In genomic region chr10:35427543-35427942, GRCh38 we compare ENCODE assay signal across 25 cellular contexts.
"Had no signal": no experiment of that assay in that cellular context is flagged by ENCODE, and none has a peak within 500 bp of the region (broad histone marks: within the 10 kb centered on the region; RNA-seq: fewer than 3 reads in every experiment).

No MANE protein-coding gene starts in this region.

- H3K27ac ChIP-seq: colonic mucosa, gastrocnemius medialis, hepatocyte, spleen, upper lobe of left lung, vagina, VCaP had no signal

- H3K4me3 ChIP-seq: colonic mucosa, gastrocnemius medialis, hepatocyte, spleen, upper lobe of left lung, vagina had no signal

- H3K36me3 Mint-ChIP-seq: natural killer cell had no signal

- H3K9me3 ChIP-seq: colonic mucosa, gastrocnemius medialis, spleen, upper lobe of left lung, vagina had no signal

- FAIRE-seq: bronchial epithelial cell, keratinocyte, TTC549 had no signal

- H3K4me3 Mint-ChIP-seq: activated CD4-positive, alpha-beta memory T cell treated with anti-CD3 and anti-CD28 coated beads for 36 hours; activated CD4-positive, alpha-beta T cell treated with anti-CD3 and anti-CD28 coated beads, Interleukin-2, amount 10 ng/mL, durations not matched to agents 24 days and 14 days; activated naive CD4-positive, alpha-beta T cell treated with anti-CD3 and anti-CD28 coated beads, Interleukin-2, amount 50 U/mL, for 24 hours; activated naive CD8-positive, alpha-beta T cell treated with anti-CD3 and anti-CD28 coated beads, Interleukin-2, amount 50 U/mL, for 24 hours; activated T-cell treated with anti-CD3 and anti-CD28 coated beads, Interleukin-2, amount 50 U/mL, for 4 hours; activated T-helper 17 cell treated with anti-CD3 and anti-CD28 coated beads, Interleukin-2, amount 50 U/mL, for 72 hours had no signal

- H3K27me3 Mint-ChIP-seq: activated CD4-positive, alpha-beta memory T cell treated with anti-CD3 and anti-CD28 coated beads for 36 hours; activated CD4-positive, alpha-beta T cell treated with anti-CD3 and anti-CD28 coated beads, Interleukin-2, amount 10 ng/mL, durations not matched to agents 24 days and 14 days; activated naive CD4-positive, alpha-beta T cell treated with anti-CD3 and anti-CD28 coated beads, Interleukin-2, amount 50 U/mL, for 24 hours; activated naive CD8-positive, alpha-beta T cell treated with anti-CD3 and anti-CD28 coated beads, Interleukin-2, amount 50 U/mL, for 24 hours; activated T-helper 17 cell treated with anti-CD3 and anti-CD28 coated beads, Interleukin-2, amount 50 U/mL, for 72 hours had no signal

- H3K9me3 Mint-ChIP-seq: activated CD4-positive, alpha-beta memory T cell treated with anti-CD3 and anti-CD28 coated beads for 36 hours; activated CD4-positive, alpha-beta T cell treated with anti-CD3 and anti-CD28 coated beads, Interleukin-2, amount 10 ng/mL, durations not matched to agents 24 days and 14 days; activated naive CD4-positive, alpha-beta T cell treated with anti-CD3 and anti-CD28 coated beads, Interleukin-2, amount 50 U/mL, for 24 hours; activated naive CD8-positive, alpha-beta T cell treated with anti-CD3 and anti-CD28 coated beads, Interleukin-2, amount 50 U/mL, for 24 hours; activated T-cell treated with anti-CD3 and anti-CD28 coated beads, Interleukin-2, amount 50 U/mL, for 4 hours; activated T-helper 17 cell treated with anti-CD3 and anti-CD28 coated beads, Interleukin-2, amount 50 U/mL, for 72 hours; natural killer cell had no signal

- DNase-seq: activated CD4-positive, alpha-beta memory T cell treated with anti-CD3 and anti-CD28 coated beads for 36 hours; activated CD4-positive, alpha-beta T cell treated with anti-CD3 and anti-CD28 coated beads, Interleukin-2, amount 10 ng/mL, durations not matched to agents 24 days and 14 days; activated naive CD8-positive, alpha-beta T cell treated with anti-CD3 and anti-CD28 coated beads, Interleukin-2, amount 50 U/mL, for 24 hours; activated T-cell treated with anti-CD3 and anti-CD28 coated beads, Interleukin-2, amount 50 U/mL, for 4 hours; amygdala; colonic mucosa; effector memory CD4-positive, alpha-beta T cell; erythroblast; gastrocnemius medialis; natural killer cell; posterior cingulate gyrus; right cardiac atrium; spleen; stimulated activated naive CD4-positive, alpha-beta T cell treated with Interleukin-2 at 50 U/mL for 16 hours; T-helper 9 cell; upper lobe of left lung had no signal

- ATAC-seq: activated CD4-positive, CD25-positive, alpha-beta regulatory T cell treated with anti-CD3 and anti-CD28 coated beads, Interleukin-2, amount 50 U/mL, for 24 hours; activated naive CD8-positive, alpha-beta T cell treated with anti-CD3 and anti-CD28 coated beads, Interleukin-2, amount 50 U/mL, for 24 hours; activated T-cell treated with anti-CD3 and anti-CD28 coated beads, Interleukin-2, amount 50 U/mL, for 4 hours; activated T-helper 17 cell treated with anti-CD3 and anti-CD28 coated beads, Interleukin-2, amount 50 U/mL, for 72 hours; gastrocnemius medialis; right cardiac atrium had no signal

- H3K27me3 ChIP-seq: colonic mucosa, gastrocnemius medialis, hepatocyte, spleen, upper lobe of left lung, vagina had no signal

- H3K27ac Mint-ChIP-seq: activated CD4-positive, alpha-beta memory T cell treated with anti-CD3 and anti-CD28 coated beads for 36 hours; activated CD4-positive, alpha-beta T cell treated with anti-CD3 and anti-CD28 coated beads, Interleukin-2, amount 10 ng/mL, durations not matched to agents 24 days and 14 days; activated naive CD8-positive, alpha-beta T cell treated with anti-CD3 and anti-CD28 coated beads, Interleukin-2, amount 50 U/mL, for 24 hours had no signal

- H3K36me3 ChIP-seq: colonic mucosa, gastrocnemius medialis, upper lobe of left lung, vagina had no signal
